ENCODE assay signal across 8 cellular contexts in genomic region chr2:119753041-119753929, GRCh38. TPM values are rescaled to one million over a fixed set of nuclear protein-coding genes. Genes with fewer than 3 reads are reported as not detected.
DNase-seq lines count a peak whose midpoint lies in the region; ATAC-seq and TF ChIP-seq lines count a peak whose summit lies in the region.

No MANE protein-coding gene starts in this region.

- H3K36me3 ChIP-seq in GM23338 (ENCODE audit: insufficient read depth) (no peaks in the 10 kb centered on the region), smooth muscle cell (ENCODE audit: low read depth) (no peaks in the 10 kb centered on the region)

- ATAC-seq in activated naive CD4-positive, alpha-beta T cell treated with anti-CD3 and anti-CD28 coated beads, Interleukin-2, amount 50 U/mL, for 72 hours: peak; percentile 38 to 71
- peak; percentile 95 for ATAC-seq in GM23338
- ATAC-seq in left cardiac atrium: peak; percentile 33 to 73

- H3K9me2 ChIP-seq in GM23338 (ENCODE audit: insufficient read depth): no peaks in the 10 kb centered on the region

- H3K27me3 Mint-ChIP-seq in GM23338 (ENCODE audit: insufficient read depth, low read depth, poor library complexity): peaks cover 2% of the 10 kb centered on the region
- peaks cover 20% of the 10 kb centered on the region for H3K27me3 Mint-ChIP-seq in activated T-helper 1 cell treated with anti-CD3 and anti-CD28 coated beads, Interleukin-12 subunit alpha, Interleukin-12 subunit beta, Interleukin-2, Interleukin-4 antibody, amounts not matched to agents 30 ng/mL and 10 ng/mL and 1 ng/mL, durations not matched to agents 14 hours and 24 hours and 36 hours (ENCODE audit: insufficient read depth)

- no peaks in the 10 kb centered on the region for H3K9me3 Mint-ChIP-seq in activated naive CD4-positive, alpha-beta T cell treated with anti-CD3 and anti-CD28 coated beads, Interleukin-2, amount 50 U/mL, for 72 hours
- no peaks in the 10 kb centered on the region; the same call in 2 of the 3 replicates for H3K9me3 Mint-ChIP-seq in GM23338
- no peaks in the 10 kb centered on the region for H3K9me3 Mint-ChIP-seq in activated T-helper 1 cell treated with anti-CD3 and anti-CD28 coated beads, Interleukin-12 subunit alpha, Interleukin-12 subunit beta, Interleukin-2, Interleukin-4 antibody, amounts not matched to agents 30 ng/mL and 10 ng/mL and 1 ng/mL, durations not matched to agents 14 hours and 24 hours and 36 hours

- H3K9ac ChIP-seq in smooth muscle cell (ENCODE audit: low read depth): no peak overlapping the region

- no peak overlapping the region for H3K4me3 ChIP-seq in GM23338
- no peak overlapping the region for H3K4me3 ChIP-seq in smooth muscle cell

- H3K27ac Mint-ChIP-seq in activated naive CD4-positive, alpha-beta T cell treated with anti-CD3 and anti-CD28 coated beads, Interleukin-2, amount 50 U/mL, for 72 hours: no peak overlapping the region
- no peak overlapping the region for H3K27ac Mint-ChIP-seq in GM23338
- H3K27ac Mint-ChIP-seq in activated T-helper 1 cell treated with anti-CD3 and anti-CD28 coated beads, Interleukin-12 subunit alpha, Interleukin-12 subunit beta, Interleukin-2, Interleukin-4 antibody, amounts not matched to agents 30 ng/mL and 10 ng/mL and 1 ng/mL, durations not matched to agents 14 hours and 24 hours and 36 hours: no peak overlapping the region

- intact Hi-C loops in activated T-helper 1 cell treated with anti-CD3 and anti-CD28 coated beads, Interleukin-12 subunit alpha, Interleukin-12 subunit beta, Interleukin-2, Interleukin-4 antibody, amounts not matched to agents 30 ng/mL and 10 ng/mL and 1 ng/mL, durations not matched to agents 14 hours and 24 hours and 36 hours (cut with micrococcal nuclease): loop anchor here (1.0 kb wide), 2 partner anchors 70 to 424 kb away; no protein-coding TSS in a partner anchor
- intact Hi-C loops in left cardiac atrium (cut with DNase I): loop anchor here in 1 of 2 donors (1.0 kb wide), 1 partner anchor 70 kb away; no protein-coding TSS in a partner anchor

- H3K4me1 ChIP-seq in GM23338 (ENCODE audit: insufficient read depth) (peaks cover 3% of the 10 kb centered on the region), smooth muscle cell (ENCODE audit: low read depth) (no peaks in the 10 kb centered on the region)

- DNase-seq in activated naive CD4-positive, alpha-beta T cell treated with anti-CD3 and anti-CD28 coated beads, Interleukin-2, amount 50 U/mL, for 72 hours (ENCODE audit: low spot score in 2 of 2): no peak
- DNase-seq in activated naive CD4-positive, alpha-beta T cell treated with anti-CD3 and anti-CD28 coated beads, Interleukin-2, amount 50 U/mL, for 16 hours: no peak
- DNase-seq in GM23338 (ENCODE audit: low spot score) (peak; percentile 68), NCI-H2107 (lab: John Stamatoyannopoulos, UW) (peak; percentile 3), left cardiac atrium (no peak), smooth muscle cell (lab: John Stamatoyannopoulos, UW; ENCODE audit: unreplicated experiment) (no peak), HK-2 (ENCODE audit: unreplicated experiment) (no peak)
- peak; percentile 6 for DNase-seq in activated T-helper 1 cell treated with anti-CD3 and anti-CD28 coated beads, Interleukin-12 subunit alpha, Interleukin-12 subunit beta, Interleukin-2, Interleukin-4 antibody, amounts not matched to agents 30 ng/mL and 10 ng/mL and 1 ng/mL, durations not matched to agents 14 hours and 24 hours and 36 hours (ENCODE audit: low spot score)

- 51% methylated on average over 7 of the region's 7 CpGs for WGBS in smooth muscle cell (ENCODE audit: low lambda C conversion rate)

- H3K27ac ChIP-seq in GM23338 (ENCODE audit: low read depth): no peak overlapping the region
- no peak overlapping the region for H3K27ac ChIP-seq in smooth muscle cell (ENCODE audit: low read depth)

- H4K20me1 ChIP-seq in GM23338 (replicated peaks; ENCODE audit: insufficient read depth) (no peaks in the 10 kb centered on the region), smooth muscle cell (ENCODE audit: low read depth) (no peaks in the 10 kb centered on the region)

- no peaks in the 10 kb centered on the region for H3K27me3 ChIP-seq in GM23338 (ENCODE audit: insufficient read depth)
- H3K27me3 ChIP-seq in smooth muscle cell (ENCODE audit: low read depth): no peaks in the 10 kb centered on the region

- H3K4me2 ChIP-seq in GM23338 (no peak overlapping the region), smooth muscle cell (no peak overlapping the region)

- peak; percentile 78 to 89 for TF ChIP-seq CTCF in GM23338 (conservative IDR thresholded peaks at IDR 0.05; ENCODE audit: low read depth in 2 of 2)
- peak; percentile 48 for TF ChIP-seq CTCF in smooth muscle cell (IDR thresholded peaks at IDR 0.05; ENCODE audit: borderline replicate concordance, insufficient read depth, poor library complexity, severe bottlenecking)

- H3K36me3 Mint-ChIP-seq in activated naive CD4-positive, alpha-beta T cell treated with anti-CD3 and anti-CD28 coated beads, Interleukin-2, amount 50 U/mL, for 72 hours: no peaks in the 10 kb centered on the region
- no peaks in the 10 kb centered on the region for H3K36me3 Mint-ChIP-seq in GM23338 (ENCODE audit: low read depth)
- no peaks in the 10 kb centered on the region for H3K36me3 Mint-ChIP-seq in activated T-helper 1 cell treated with anti-CD3 and anti-CD28 coated beads, Interleukin-12 subunit alpha, Interleukin-12 subunit beta, Interleukin-2, Interleukin-4 antibody, amounts not matched to agents 30 ng/mL and 10 ng/mL and 1 ng/mL, durations not matched to agents 14 hours and 24 hours and 36 hours (ENCODE audit: low read depth)

- H3F3A ChIP-seq in GM23338 (replicated peaks; ENCODE audit: low read depth) (no peaks in the 10 kb centered on the region), smooth muscle cell (ENCODE audit: low read depth) (no peaks in the 10 kb centered on the region)

- no peak overlapping the region for H3K4me3 Mint-ChIP-seq in GM23338
- H3K4me3 Mint-ChIP-seq in activated T-helper 1 cell treated with anti-CD3 and anti-CD28 coated beads, Interleukin-12 subunit alpha, Interleukin-12 subunit beta, Interleukin-2, Interleukin-4 antibody, amounts not matched to agents 30 ng/mL and 10 ng/mL and 1 ng/mL, durations not matched to agents 14 hours and 24 hours and 36 hours: no peak overlapping the region

- no peaks in the 10 kb centered on the region for H3K79me2 ChIP-seq in GM23338 (replicated peaks; ENCODE audit: insufficient read depth)
- H3K79me2 ChIP-seq in smooth muscle cell (ENCODE audit: low read depth): no peaks in the 10 kb centered on the region

- no peaks in the 10 kb centered on the region for H3K9me3 ChIP-seq in smooth muscle cell (replicated peaks; ENCODE audit: low read depth)

- peak overlapping the region; percentile 85 for H2AFZ ChIP-seq in GM23338
- H2AFZ ChIP-seq in smooth muscle cell (ENCODE audit: low read depth): no peak overlapping the region

- peaks cover 3% of the 10 kb centered on the region; the same call in 2 of the 3 replicates for H3K4me1 Mint-ChIP-seq in GM23338
- H3K4me1 Mint-ChIP-seq in activated T-helper 1 cell treated with anti-CD3 and anti-CD28 coated beads, Interleukin-12 subunit alpha, Interleukin-12 subunit beta, Interleukin-2, Interleukin-4 antibody, amounts not matched to agents 30 ng/mL and 10 ng/mL and 1 ng/mL, durations not matched to agents 14 hours and 24 hours and 36 hours (ENCODE audit: low read depth): peaks cover 12% of the 10 kb centered on the region

TF ChIP-seq in GM23338, 12 proteins besides CTCF, POLR2A, EP300 and RAD21 (continues in another document):
- TF ChIP-seq ETS1 (IDR thresholded peaks at IDR 0.05) (no peak), JUNB (IDR thresholded peaks at IDR 0.05; ENCODE audit: unreplicated experiment) (no peak)

RNA-seq across cellular contexts. Expression of gene PTPN4, which starts 6.4 kb away (rescaled TPM):
- 10 to 100 TPM; 27.3 to 32.9 TPM for total RNA-seq in activated naive CD4-positive, alpha-beta T cell treated with anti-CD3 and anti-CD28 coated beads, Interleukin-2, amount 50 U/mL, for 72 hours
- total RNA-seq in GM23338 (2014; rRNA removed; shearing (Covaris generic)): 89.4 and 90.4 TPM in 2 replicates
- 25.1 and 41.6 TPM in 2 replicates for polyA plus RNA-seq in GM23338 (2016; fragmentation: Nextera tagmentation; extraction: Ambion mirVana)
- total RNA-seq in activated T-helper 1 cell treated with anti-CD3 and anti-CD28 coated beads, Interleukin-12 subunit alpha, Interleukin-12 subunit beta, Interleukin-2, Interleukin-4 antibody, amounts not matched to agents 30 ng/mL and 10 ng/mL and 1 ng/mL, durations not matched to agents 14 hours and 24 hours and 36 hours: 24.5 and 28.3 TPM in 2 replicates
- total RNA-seq in left cardiac atrium: 10 to 100 TPM; 33.0 TPM
- total RNA-seq in smooth muscle cell: 26.2 and 28.3 TPM in 2 replicates
- 7.2 and 9.7 TPM in 2 replicates for polyA plus RNA-seq in smooth muscle cell

Comparison
In these comparisons a context has a peak if more than half of its experiments do, and no peak if none do; other contexts are left out.
1. DNase-seq: peak in GM23338 (single experiment), NCI-H2107 (single experiment) and activated T-helper 1 cell treated with anti-CD3 and anti-CD28 coated beads, Interleukin-12 subunit alpha, Interleukin-12 subunit beta, Interleukin-2, Interleukin-4 antibody, amounts not matched to agents 30 ng/mL and 10 ng/mL and 1 ng/mL, durations not matched to agents 14 hours and 24 hours and 36 hours (single experiment); none in activated naive CD4-positive, alpha-beta T cell treated with anti-CD3 and anti-CD28 coated beads, Interleukin-2, amount 50 U/mL, for 72 hours (0 of 2), activated naive CD4-positive, alpha-beta T cell treated with anti-CD3 and anti-CD28 coated beads, Interleukin-2, amount 50 U/mL, for 16 hours (single experiment), left cardiac atrium (single experiment), smooth muscle cell (single experiment) and HK-2 (single experiment).
2. Peak in every context shown above with its lines, with median percentiles within 50 percentile points of each other: ATAC-seq.